ENCODE assay signal across 9 cellular contexts in the genomic region with DNA sequence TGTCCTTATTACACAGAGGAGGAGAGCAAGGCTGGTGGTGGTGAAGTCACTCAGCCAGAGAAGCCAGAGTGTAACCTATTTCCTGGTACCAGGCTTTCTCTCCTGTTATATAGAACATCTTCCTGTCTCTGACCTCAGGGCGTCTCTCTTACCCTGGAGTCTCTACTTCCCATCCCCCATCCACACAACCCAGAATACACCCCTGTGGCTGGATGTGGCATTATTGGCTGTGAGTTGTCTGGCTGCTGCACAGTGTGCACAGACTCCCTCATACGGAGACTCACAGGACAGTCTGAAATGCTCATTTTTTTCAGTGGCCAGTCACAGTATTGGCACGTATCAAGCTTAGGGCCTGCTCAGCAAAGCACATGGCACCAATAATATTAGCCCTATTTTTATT. TPM values are rescaled to one million over a fixed set of nuclear protein-coding genes. Genes with fewer than 3 reads are reported as not detected.
DNase-seq lines count a peak whose midpoint lies in the region; ATAC-seq and TF ChIP-seq lines count a peak whose summit lies in the region.
"Had no signal": no experiment of that assay in that cellular context is flagged by ENCODE, and none has a peak within 500 bp of the region (broad histone marks: within the 10 kb centered on the region; RNA-seq: fewer than 3 reads in every experiment).

No MANE protein-coding gene starts in this region.

- H3K4me3 ChIP-seq in mesenchymal stem cell (ENCODE audit: insufficient read depth in 1 of 2, low read depth in 1 of 2, low read length in 2 of 2): no peak overlapping the region
- H3K4me3 ChIP-seq: lower lobe of right lung had no signal

- H3K9me3 Mint-ChIP-seq in T-cell (no peaks in the 10 kb centered on the region), WTC11 (no peaks in the 10 kb centered on the region)

- 56% methylated on average over 3 of the region's 3 CpGs for WGBS in mesenchymal stem cell

- H3K4me1 Mint-ChIP-seq in T-cell (peaks cover 9 to 12% (median 10%) of the 10 kb centered on the region in 3 donors), WTC11 (peaks cover 16% of the 10 kb centered on the region)

- H3K27ac Mint-ChIP-seq in T-cell: peak overlapping the region in 1 of 2 donors; percentile 22
- no peak overlapping the region for H3K27ac Mint-ChIP-seq in WTC11

- no peak overlapping the region for H2BK15ac ChIP-seq in mesenchymal stem cell (ENCODE audit: low read depth, poor library complexity, severe bottlenecking)

- peaks cover 0 to 17% of the 10 kb centered on the region in 2 experiments for H3K27me3 ChIP-seq in mesenchymal stem cell (ENCODE audit: control insufficient read depth in 1 of 2, insufficient read depth in 1 of 2, low read length in 2 of 2)

- CTCF ChIA-PET in T-cell (lab: Charles Lee) (no interaction called here), WTC11 (lab: Charles Lee) (interaction anchor here (0.9 kb wide), 1 partner anchor 63 kb away, joined by 3 read pairs; no protein-coding TSS in a partner anchor)

- H2BK12ac ChIP-seq in mesenchymal stem cell (ENCODE audit: low read length in 2 of 2): no peak overlapping the region

- H3K4ac ChIP-seq in mesenchymal stem cell (ENCODE audit: low read depth in 1 of 2, low read length in 2 of 2): no peak overlapping the region

- no peak overlapping the region for H2AK5ac ChIP-seq in mesenchymal stem cell (ENCODE audit: low read length, severe bottlenecking)

- H3K23ac ChIP-seq in mesenchymal stem cell (ENCODE audit: low read length in 2 of 2): no peak overlapping the region

- H3K27ac ChIP-seq in mesenchymal stem cell (ENCODE audit: low read length, poor library complexity, severe bottlenecking): no peak overlapping the region
- H3K27ac ChIP-seq: lower lobe of right lung had no signal

- peaks cover 4% of the 10 kb centered on the region for H3K36me3 Mint-ChIP-seq in T-cell
- H3K36me3 Mint-ChIP-seq in WTC11: peaks cover 2% of the 10 kb centered on the region

- H2BK120ac ChIP-seq in mesenchymal stem cell (ENCODE audit: low read depth, low read length): no peak overlapping the region

- H3K18ac ChIP-seq in mesenchymal stem cell (ENCODE audit: low read depth in 1 of 2, low read length in 2 of 2): no peak overlapping the region

- H4K91ac ChIP-seq in mesenchymal stem cell (ENCODE audit: low read length): no peak overlapping the region

- no peak overlapping the region for H3K9ac ChIP-seq in mesenchymal stem cell (ENCODE audit: low read length)

- H2AFZ ChIP-seq in mesenchymal stem cell (ENCODE audit: low read depth, low read length): no peak overlapping the region

- H3K4me2 ChIP-seq in mesenchymal stem cell (ENCODE audit: low read length, poor library complexity, severe bottlenecking): no peak overlapping the region

- H4K8ac ChIP-seq in mesenchymal stem cell (ENCODE audit: low read length): no peak overlapping the region

- peak; percentile 65 to 98 (median 74) for ATAC-seq in T-cell (replicated peaks in 1 of 4)
- no peak for ATAC-seq in WTC11
- no peak for ATAC-seq in GM19397 (IDR thresholded peaks at IDR 0.05; ENCODE audit: unreplicated experiment)
- ATAC-seq: lower lobe of right lung had no signal

- H3K79me1 ChIP-seq in mesenchymal stem cell (replicated peaks; ENCODE audit: low read length, poor library complexity, severe bottlenecking): no peaks in the 10 kb centered on the region

- peak overlapping the region in 1 of 2 experiments; percentile 65 for H3K14ac ChIP-seq in mesenchymal stem cell (ENCODE audit: low read length in 2 of 2)

- H3K9me3 ChIP-seq in mesenchymal stem cell (ENCODE audit: control insufficient read depth, low read length): no peaks in the 10 kb centered on the region
- H3K9me3 ChIP-seq: lower lobe of right lung had no signal

- H3K4me3 Mint-ChIP-seq in T-cell (no peak overlapping the region), WTC11 (no peak overlapping the region)

- H3K4me1 ChIP-seq in mesenchymal stem cell (ENCODE audit: control insufficient read depth, insufficient read depth, low read depth, low read length): peaks cover 12% of the 10 kb centered on the region
- H3K4me1 ChIP-seq: lower lobe of right lung had no signal

- TF ChIP-seq CTCF in WTC11 (IDR thresholded peaks at IDR 0.05): no peak

- peaks cover 11 to 17% of the 10 kb centered on the region in 2 donors for H3K27me3 Mint-ChIP-seq in T-cell
- no peaks in the 10 kb centered on the region for H3K27me3 Mint-ChIP-seq in WTC11 (ENCODE audit: low read depth)

- POLR2A ChIA-PET in T-cell (lab: Charles Lee): no interaction called here
- POLR2A ChIA-PET in WTC11 (lab: Charles Lee): no interaction called here

- H3K36me3 ChIP-seq in mesenchymal stem cell (ENCODE audit: control insufficient read depth in 1 of 2, insufficient read depth in 2 of 2, low read depth in 1 of 2, low read length in 2 of 2): no peaks in the 10 kb centered on the region
- H3K36me3 ChIP-seq: lower lobe of right lung had no signal

- no peak overlapping the region for H2BK5ac ChIP-seq in mesenchymal stem cell (ENCODE audit: low read depth, low read length, poor library complexity, severe bottlenecking)

- DNase-seq in ELR (ENCODE audit: low read depth) (peak; percentile 35), KG1 (lab: John Stamatoyannopoulos, UW) (peak; percentile 53), T-cell (peak in 9 of 34 experiments; percentile 5 to 34 (median 16)), mesenchymal stem cell (peak; percentile 3), NCI-H1436 (lab: John Stamatoyannopoulos, UW) (no peak), WTC11 (ENCODE audit: low spot score) (no peak)
- DNase-seq: lower lobe of right lung, MM.1S had no signal

TF ChIP-seq in WTC11, 78 proteins besides CTCF, POLR2A, EP300 and RAD21 (continues in another document):
- TF ChIP-seq, protein P1, sequence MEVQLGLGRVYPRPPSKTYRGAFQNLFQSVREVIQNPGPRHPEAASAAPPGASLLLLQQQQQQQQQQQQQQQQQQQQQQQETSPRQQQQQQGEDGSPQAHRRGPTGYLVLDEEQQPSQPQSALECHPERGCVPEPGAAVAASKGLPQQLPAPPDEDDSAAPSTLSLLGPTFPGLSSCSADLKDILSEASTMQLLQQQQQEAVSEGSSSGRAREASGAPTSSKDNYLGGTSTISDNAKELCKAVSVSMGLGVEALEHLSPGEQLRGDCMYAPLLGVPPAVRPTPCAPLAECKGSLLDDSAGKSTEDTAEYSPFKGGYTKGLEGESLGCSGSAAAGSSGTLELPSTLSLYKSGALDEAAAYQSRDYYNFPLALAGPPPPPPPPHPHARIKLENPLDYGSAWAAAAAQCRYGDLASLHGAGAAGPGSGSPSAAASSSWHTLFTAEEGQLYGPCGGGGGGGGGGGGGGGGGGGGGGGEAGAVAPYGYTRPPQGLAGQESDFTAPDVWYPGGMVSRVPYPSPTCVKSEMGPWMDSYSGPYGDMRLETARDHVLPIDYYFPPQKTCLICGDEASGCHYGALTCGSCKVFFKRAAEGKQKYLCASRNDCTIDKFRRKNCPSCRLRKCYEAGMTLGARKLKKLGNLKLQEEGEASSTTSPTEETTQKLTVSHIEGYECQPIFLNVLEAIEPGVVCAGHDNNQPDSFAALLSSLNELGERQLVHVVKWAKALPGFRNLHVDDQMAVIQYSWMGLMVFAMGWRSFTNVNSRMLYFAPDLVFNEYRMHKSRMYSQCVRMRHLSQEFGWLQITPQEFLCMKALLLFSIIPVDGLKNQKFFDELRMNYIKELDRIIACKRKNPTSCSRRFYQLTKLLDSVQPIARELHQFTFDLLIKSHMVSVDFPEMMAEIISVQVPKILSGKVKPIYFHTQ (CRISPR knock-in tag; IDR thresholded peaks at IDR 0.05): no peak
- TF ChIP-seq KAT7 (CRISPR knock-in tag; IDR thresholded peaks at IDR 0.05; ENCODE audit: borderline replicate concordance) (no peak), GABPB1 (CRISPR knock-in tag; IDR thresholded peaks at IDR 0.05) (no peak), ZBTB21 (CRISPR knock-in tag; IDR thresholded peaks at IDR 0.05; ENCODE audit: borderline replicate concordance) (no peak), JUN (CRISPR knock-in tag; IDR thresholded peaks at IDR 0.05) (no peak), TCF7 (CRISPR knock-in tag; IDR thresholded peaks at IDR 0.05; ENCODE audit: low read depth) (no peak)
- TF ChIP-seq, protein P2, sequence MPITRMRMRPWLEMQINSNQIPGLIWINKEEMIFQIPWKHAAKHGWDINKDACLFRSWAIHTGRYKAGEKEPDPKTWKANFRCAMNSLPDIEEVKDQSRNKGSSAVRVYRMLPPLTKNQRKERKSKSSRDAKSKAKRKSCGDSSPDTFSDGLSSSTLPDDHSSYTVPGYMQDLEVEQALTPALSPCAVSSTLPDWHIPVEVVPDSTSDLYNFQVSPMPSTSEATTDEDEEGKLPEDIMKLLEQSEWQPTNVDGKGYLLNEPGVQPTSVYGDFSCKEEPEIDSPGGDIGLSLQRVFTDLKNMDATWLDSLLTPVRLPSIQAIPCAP (CRISPR knock-in tag; IDR thresholded peaks at IDR 0.05): no peak
- TF ChIP-seq, protein P3, sequence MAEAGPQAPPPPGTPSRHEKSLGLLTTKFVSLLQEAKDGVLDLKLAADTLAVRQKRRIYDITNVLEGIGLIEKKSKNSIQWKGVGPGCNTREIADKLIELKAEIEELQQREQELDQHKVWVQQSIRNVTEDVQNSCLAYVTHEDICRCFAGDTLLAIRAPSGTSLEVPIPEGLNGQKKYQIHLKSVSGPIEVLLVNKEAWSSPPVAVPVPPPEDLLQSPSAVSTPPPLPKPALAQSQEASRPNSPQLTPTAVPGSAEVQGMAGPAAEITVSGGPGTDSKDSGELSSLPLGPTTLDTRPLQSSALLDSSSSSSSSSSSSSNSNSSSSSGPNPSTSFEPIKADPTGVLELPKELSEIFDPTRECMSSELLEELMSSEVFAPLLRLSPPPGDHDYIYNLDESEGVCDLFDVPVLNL (CRISPR knock-in tag; IDR thresholded peaks at IDR 0.05; ENCODE audit: borderline replicate concordance, low read depth): no peak

RNA-seq across cellular contexts. Expression of a gene that starts 8.6 kb away (rescaled TPM):
- 1 to 10 TPM; 2.0 to 4.7 (median 4.2) TPM for total RNA-seq in T-cell
- polyA plus RNA-seq in mesenchymal stem cell (2013, experiment 1 of 2): 0.83 TPM
- polyA plus RNA-seq in mesenchymal stem cell (2013, experiment 2 of 2): 0.82 TPM
- 33.6 to 38.8 TPM (median 37.8 TPM) in 3 replicates for total RNA-seq in WTC11 (2021)

RNA-seq across cellular contexts. Expression of a gene that starts 35.2 kb away (rescaled TPM):
- total RNA-seq in T-cell (100 to 1,000 TPM; 107 to 187 (median 166) TPM), WTC11 (2021) (9.3 to 12.5 TPM (median 9.9 TPM) in 3 replicates)
- 6.8 TPM for polyA plus RNA-seq in mesenchymal stem cell (2013, experiment 1 of 2)
- 6.6 TPM for polyA plus RNA-seq in mesenchymal stem cell (2013, experiment 2 of 2)

RNA-seq across cellular contexts. Expression of a gene that starts 39.3 kb away (rescaled TPM):
- total RNA-seq in T-cell: 10 to 100 TPM in 4 of 5 donors, 1 to 10 TPM in 1; 8.4 to 23.2 (median 14.1) TPM
- polyA plus RNA-seq in mesenchymal stem cell (2013, experiment 1 of 2): 5.5 TPM
- 5.5 TPM for polyA plus RNA-seq in mesenchymal stem cell (2013, experiment 2 of 2)
- 142 to 155 TPM (median 152 TPM) in 3 replicates for total RNA-seq in WTC11 (2021)

RNA-seq across cellular contexts. Expression of a gene that starts 47.0 kb away (rescaled TPM):
- total RNA-seq in T-cell: 10 to 100 TPM; 17.1 to 38.4 (median 34.6) TPM
- 21.1 TPM for polyA plus RNA-seq in mesenchymal stem cell (2013, experiment 1 of 2)
- 20.9 TPM for polyA plus RNA-seq in mesenchymal stem cell (2013, experiment 2 of 2)
- total RNA-seq in WTC11 (2021): 20.3 to 24.2 TPM (median 22.0 TPM) in 3 replicates

Comparison
In these comparisons a context has a peak if more than half of its experiments do, and no peak if none do; other contexts are left out.
1. DNase-seq: peak in ELR (single experiment), KG1 (single experiment) and mesenchymal stem cell (single experiment); none in NCI-H1436 (single experiment) and WTC11 (single experiment).
2. ATAC-seq: peak in T-cell (4 of 4); none in WTC11 (single experiment) and GM19397 (single experiment).